18 cellular contexts compared by ENCODE assay signal in genomic region chr18:62942578-62942977, GRCh38.
DNase-seq lines count a peak whose midpoint lies in the region; ATAC-seq, FAIRE-seq and TF ChIP-seq lines count a peak whose summit lies in the region.
"Had no signal": no experiment of that assay in that cellular context is flagged by ENCODE, and none has a peak within 500 bp of the region (broad histone marks: within the 10 kb centered on the region; RNA-seq: fewer than 3 reads in every experiment).

No MANE protein-coding gene starts in this region.

- H3K9me3 Mint-ChIP-seq in MCF 10A (ENCODE audit: unreplicated experiment): no peaks in the 10 kb centered on the region
- H3K9me3 Mint-ChIP-seq: CD8-positive, alpha-beta memory T cell; H9 had no signal

- intact Hi-C loops in MCF 10A (cut with micrococcal nuclease) (no loop called here), breast epithelium (cut with DNase I; ENCODE audit: low total_unique reads) (no loop called here), sciatic nerve (cut with DNase I) (no loop called here)

- H3K27me3 ChIP-seq in breast epithelium (no peaks in the 10 kb centered on the region), bronchial epithelial cell (ENCODE audit: control insufficient read depth, insufficient read depth, low read length) (no peaks in the 10 kb centered on the region), layer of hippocampus (ENCODE audit: control insufficient read depth, insufficient read depth, low read length) (no peaks in the 10 kb centered on the region)
- H3K27me3 ChIP-seq: BLaER1 treated with 17β-estradiol and CSF1 and Interleukin-3, amounts not matched to agents 10 nM and 100 nM had no signal

- H3K27ac ChIP-seq in breast epithelium (peak overlapping the region in 1 of 2 donors; percentile 14), layer of hippocampus (ENCODE audit: low read depth, low read length) (peak overlapping the region; percentile 40)
- H3K27ac ChIP-seq: BLaER1 treated with 17β-estradiol and CSF1 and Interleukin-3, amounts not matched to agents 10 nM and 100 nM; PC-9 had no signal

- TF ChIP-seq POLR2A in breast epithelium (IDR thresholded peaks at IDR 0.05): no peak

- H3K4me1 ChIP-seq in breast epithelium: no peaks in the 10 kb centered on the region

- TF ChIP-seq CTCF in MCF 10A (IDR thresholded peaks at IDR 0.05; ENCODE audit: unreplicated experiment) (no peak), breast epithelium (IDR thresholded peaks at IDR 0.05) (no peak), bronchial epithelial cell (IDR thresholded peaks at IDR 0.05; ENCODE audit: insufficient read depth, low read length, severe bottlenecking) (no peak)

- peaks cover 20% of the 10 kb centered on the region for H3K36me3 Mint-ChIP-seq in MCF 10A (ENCODE audit: insufficient read depth, unreplicated experiment)

- H3K4me3 Mint-ChIP-seq in MCF 10A (ENCODE audit: unreplicated experiment): no peak overlapping the region
- H3K4me3 Mint-ChIP-seq: CD8-positive, alpha-beta memory T cell; H9 had no signal

- no TSS peak for BruUV-seq in MCF 10A (replicated peaks; lab: Mats Ljungman, UMichigan)

- H3K27ac Mint-ChIP-seq in MCF 10A (ENCODE audit: low read depth, unreplicated experiment): peak overlapping the region; percentile 51
- H3K27ac Mint-ChIP-seq: CD8-positive, alpha-beta memory T cell had no signal

- no peaks in the 10 kb centered on the region for H3K27me3 Mint-ChIP-seq in MCF 10A (ENCODE audit: insufficient read depth, unreplicated experiment)
- H3K27me3 Mint-ChIP-seq: CD8-positive, alpha-beta memory T cell had no signal

- H3K4me1 Mint-ChIP-seq in MCF 10A (ENCODE audit: insufficient read depth, unreplicated experiment): peaks cover 5% of the 10 kb centered on the region
- H3K4me1 Mint-ChIP-seq: H9 had no signal

- no peak for FAIRE-seq in bronchial epithelial cell (lab: Jason Lieb, UNC)

- DNase-seq in MCF 10A (ENCODE audit: unreplicated experiment): peak; percentile 83
- DNase-seq in breast epithelium (ENCODE audit: low spot score in 2 of 2): no peak
- peak; percentile 93 for DNase-seq in bronchial epithelial cell (ENCODE audit: low read depth)
- no peak for DNase-seq in activated gamma-delta T cell treated with Interleukin-2 at 50 U/mL for 16 hours
- no peak for DNase-seq in sciatic nerve (ENCODE audit: low spot score)
- no peak for DNase-seq in activated CD8-positive, alpha-beta memory T cell treated with anti-CD3 and anti-CD28 coated beads, Interleukin-2, amount 50 U/mL, for 4 hours
- DNase-seq: CD8-positive, alpha-beta memory T cell; H9; IMR-90; Karpas-422; NCI-H1105; NCI-H187; NCI-H446; NCI-H748 treated with DMSO at 0.1 percent for 48 hours; PC-9 had no signal

- ATAC-seq in GM19023 (IDR thresholded peaks at IDR 0.05; ENCODE audit: unreplicated experiment) (no peak), sciatic nerve (no peak)

- POLR2A ChIA-PET in MCF 10A (lab: Yijun Ruan, JAX): interaction anchor here (0.6 to 2.4 kb wide), 10 partner anchors 11 to 481 kb away, joined by 3 to 21 read pairs (median 4); partner anchors contain the start of gene PHLPP1

- H3K4me3 ChIP-seq in breast epithelium: no peak overlapping the region
- no peak overlapping the region for H3K4me3 ChIP-seq in bronchial epithelial cell (ENCODE audit: low read depth, low read length)
- H3K4me3 ChIP-seq: BLaER1 treated with 17β-estradiol and CSF1 and Interleukin-3, amounts not matched to agents 10 nM and 100 nM; PC-9 had no signal

- no peaks in the 10 kb centered on the region for H3K9me3 ChIP-seq in breast epithelium

- H3K36me3 ChIP-seq in breast epithelium (no peaks in the 10 kb centered on the region), bronchial epithelial cell (ENCODE audit: control insufficient read depth, insufficient read depth, low read length) (peaks cover 2% of the 10 kb centered on the region)

- CTCF ChIA-PET in MCF 10A (lab: Yijun Ruan, JAX): interaction anchor here (0.9 to 1.9 kb wide), 4 partner anchors 40 to 356 kb away, joined by 3 to 5 read pairs (median 4); partner anchors contain the start of gene PHLPP1

Comparison
In these comparisons a context has a peak if more than half of its experiments do, and no peak if none do; other contexts are left out.
1. DNase-seq: peak in MCF 10A (single experiment) and bronchial epithelial cell (single experiment); none in breast epithelium (0 of 2), activated gamma-delta T cell treated with Interleukin-2 at 50 U/mL for 16 hours (single experiment), sciatic nerve (single experiment) and activated CD8-positive, alpha-beta memory T cell treated with anti-CD3 and anti-CD28 coated beads, Interleukin-2, amount 50 U/mL, for 4 hours (single experiment).